In genomic region chr12:3677609-3678008, GRCh38 we compare ENCODE assay signal across 19 cellular contexts.
DNase-seq lines count a peak whose midpoint lies in the region; ATAC-seq and TF ChIP-seq lines count a peak whose summit lies in the region.
"Had no signal": no experiment of that assay in that cellular context is flagged by ENCODE, and none has a peak within 500 bp of the region (broad histone marks: within the 10 kb centered on the region; RNA-seq: fewer than 3 reads in every experiment).

No MANE protein-coding gene starts in this region.

- H3K9me3 ChIP-seq in T-helper 17 cell (ENCODE audit: control insufficient read depth, low read length, poor library complexity, severe bottlenecking) = no peaks in the 10 kb centered on the region
- H3K9me3 ChIP-seq: SK-N-SH had no signal

- H3K4me3 Mint-ChIP-seq in T-helper 17 cell = peak overlapping the region; percentile 31
- H3K4me3 Mint-ChIP-seq in natural killer cell treated with Interleukin-12 subunit alpha and Interleukin-12 subunit beta and Interleukin-15 and Interleukin-18, amount 100 ng/mL, for 72 hours = no peak overlapping the region
- H3K4me3 Mint-ChIP-seq: B cell; CD8-positive, alpha-beta T cell had no signal

- ATAC-seq in T-helper 17 cell (no peak), GM21447 (IDR thresholded peaks at IDR 0.05; ENCODE audit: unreplicated experiment) (no peak), HG03521 (IDR thresholded peaks at IDR 0.05; ENCODE audit: unreplicated experiment) (no peak)
- no peak for ATAC-seq in natural killer cell treated with Interleukin-12 subunit alpha and Interleukin-12 subunit beta and Interleukin-15 and Interleukin-18, amount 100 ng/mL, for 72 hours
- ATAC-seq: CD8-positive, alpha-beta T cell; HepG2 had no signal

- peak; percentile 3 for DNase-seq in NCI-H748 (lab: John Stamatoyannopoulos, UW; ENCODE audit: unreplicated experiment)
- DNase-seq in NCI-H748 treated with DMSO at 0.1 percent for 48 hours (lab: John Stamatoyannopoulos, UW) = no peak
- no peak for DNase-seq in T-helper 17 cell
- DNase-seq in natural killer cell treated with Interleukin-12 subunit alpha and Interleukin-12 subunit beta and Interleukin-15 and Interleukin-18, amount 100 ng/mL, for 72 hours (ENCODE audit: low spot score) = no peak
- no peak for DNase-seq in ureter (ENCODE audit: low spot score)
- DNase-seq: GF-D8, NCI-H1092, NCI-H146, NCI-H2081, NCI-H510A, SHP77, SK-N-SH, T-helper 1 cell had no signal

- TF ChIP-seq CTCF in GM12873 (IDR thresholded peaks at IDR 0.05; ENCODE audit: insufficient read depth, low read depth, low read length, missing control alignments) = peak; percentile 15

- H3K36me3 Mint-ChIP-seq in T-helper 17 cell (ENCODE audit: low read depth) = peaks cover 18% of the 10 kb centered on the region
- H3K36me3 Mint-ChIP-seq in natural killer cell treated with Interleukin-12 subunit alpha and Interleukin-12 subunit beta and Interleukin-15 and Interleukin-18, amount 100 ng/mL, for 72 hours = peaks cover 42% of the 10 kb centered on the region

- no peaks in the 10 kb centered on the region for H3K27me3 Mint-ChIP-seq in T-helper 17 cell
- no peaks in the 10 kb centered on the region for H3K27me3 Mint-ChIP-seq in natural killer cell treated with Interleukin-12 subunit alpha and Interleukin-12 subunit beta and Interleukin-15 and Interleukin-18, amount 100 ng/mL, for 72 hours
- H3K27me3 Mint-ChIP-seq: B cell had no signal

- no peaks in the 10 kb centered on the region for H3K9me3 Mint-ChIP-seq in natural killer cell treated with Interleukin-12 subunit alpha and Interleukin-12 subunit beta and Interleukin-15 and Interleukin-18, amount 100 ng/mL, for 72 hours
- H3K9me3 Mint-ChIP-seq: CD8-positive, alpha-beta T cell had no signal

- H3K27ac Mint-ChIP-seq in T-helper 17 cell = peak overlapping the region; percentile 83
- peak overlapping the region; percentile 11 to 79 for H3K27ac Mint-ChIP-seq in natural killer cell treated with Interleukin-12 subunit alpha and Interleukin-12 subunit beta and Interleukin-15 and Interleukin-18, amount 100 ng/mL, for 72 hours
- H3K27ac Mint-ChIP-seq: B cell; CD8-positive, alpha-beta T cell had no signal

- H3K4me1 Mint-ChIP-seq in T-helper 17 cell = peaks cover 15% of the 10 kb centered on the region
- H3K4me1 Mint-ChIP-seq in natural killer cell treated with Interleukin-12 subunit alpha and Interleukin-12 subunit beta and Interleukin-15 and Interleukin-18, amount 100 ng/mL, for 72 hours (ENCODE audit: low read depth in 2 of 2) = peaks cover 5 to 20% of the 10 kb centered on the region in 2 donors
- H3K4me1 Mint-ChIP-seq: B cell had no signal
